ENCODE assay signal across 27 cellular contexts in the genomic region with DNA sequence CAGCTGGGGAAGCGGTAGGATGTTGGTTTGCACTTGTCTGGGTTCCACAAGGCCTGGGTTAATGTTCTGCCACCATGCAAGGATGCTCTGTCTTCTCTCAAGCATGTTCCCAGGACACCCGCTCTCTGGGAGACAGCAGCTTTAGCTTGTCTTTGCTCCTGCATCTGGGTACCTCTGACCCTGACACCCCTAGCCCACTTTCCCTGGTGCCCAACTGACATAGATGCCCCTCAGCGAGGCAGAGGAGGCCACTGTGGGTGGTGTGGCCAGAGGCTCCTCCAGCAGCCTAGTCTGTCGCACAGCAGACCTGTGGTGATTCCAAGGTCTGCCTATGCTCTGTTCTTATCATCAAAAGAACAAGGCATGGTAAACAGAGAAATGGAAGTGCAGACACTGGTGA.
"Had no signal": no experiment of that assay in that cellular context is flagged by ENCODE, and none has a peak within 500 bp of the region (broad histone marks: within the 10 kb centered on the region; RNA-seq: fewer than 3 reads in every experiment).

No MANE protein-coding gene starts in this region.

- H3K27me3 ChIP-seq: ascending aorta, breast epithelium, cardiac muscle cell had no signal

- H3K9me3 ChIP-seq: ascending aorta, breast epithelium, colonic mucosa had no signal

- H3K4me3 ChIP-seq: ascending aorta, breast epithelium, cardiac muscle cell, colonic mucosa had no signal

- H3K27ac ChIP-seq: breast epithelium, cardiac muscle cell, colonic mucosa, epithelial cell of prostate, VCaP had no signal

- DNase-seq: activated CD4-positive, alpha-beta memory T cell treated with anti-CD3 and anti-CD28 coated beads, Interleukin-2, amount 10 ng/mL, durations not matched to agents 7 days and 5 days; activated CD4-positive, alpha-beta T cell treated with anti-CD3 and anti-CD28 coated beads for 1 hour; activated CD4-positive, alpha-beta T cell treated with anti-CD3 and anti-CD28 coated beads for 4 hours; activated CD4-positive, alpha-beta T cell treated with anti-CD3 and anti-CD28 coated beads, Interleukin-2, amount 10 ng/mL, durations not matched to agents 7 days and 5 days; activated CD4-positive, alpha-beta T cell treated with anti-CD3 and anti-CD28 coated beads, Interleukin-2, amount 50 U/mL, for 4 hours; activated CD8-positive, alpha-beta memory T cell treated with anti-CD3 and anti-CD28 coated beads, Interleukin-2, amount 50 U/mL, for 48 hours; activated gamma-delta T cell; activated naive CD4-positive, alpha-beta T cell; activated naive CD4-positive, alpha-beta T cell treated with anti-CD3 and anti-CD28 coated beads, Interleukin-2, amount 10 ng/mL, durations not matched to agents 7 days and 5 days; activated naive CD8-positive, alpha-beta T cell treated with anti-CD3 and anti-CD28 coated beads, Interleukin-2, amount 10 ng/mL, durations not matched to agents 7 days and 5 days; activated T-cell treated with anti-CD3 and anti-CD28 coated beads for 4 hours; activated T-cell treated with anti-CD3 and anti-CD28 coated beads, Interleukin-2, amount 50 U/mL, for 24 hours; activated T-cell treated with anti-CD3 and anti-CD28 coated beads, Interleukin-2, amount 50 U/mL, for 72 hours; central memory CD4-positive, alpha-beta T cell; cerebellar nuclear complex; colonic mucosa; effector CD8-positive, alpha-beta T cell; foreskin fibroblast; head of caudate nucleus; T-helper 2 cell had no signal

- H3K36me3 ChIP-seq: ascending aorta, breast epithelium, cardiac muscle cell, colonic mucosa had no signal

- H3K4me1 ChIP-seq: colonic mucosa had no signal

- ATAC-seq: activated naive CD4-positive, alpha-beta T cell treated with anti-CD3 and anti-CD28 coated beads, Interleukin-2, amount 50 U/mL, for 72 hours; activated T-cell treated with anti-CD3 and anti-CD28 coated beads, Interleukin-2, amount 50 U/mL, for 72 hours; WTC11 had no signal
